8 cellular contexts compared by ENCODE assay signal in the genomic region with DNA sequence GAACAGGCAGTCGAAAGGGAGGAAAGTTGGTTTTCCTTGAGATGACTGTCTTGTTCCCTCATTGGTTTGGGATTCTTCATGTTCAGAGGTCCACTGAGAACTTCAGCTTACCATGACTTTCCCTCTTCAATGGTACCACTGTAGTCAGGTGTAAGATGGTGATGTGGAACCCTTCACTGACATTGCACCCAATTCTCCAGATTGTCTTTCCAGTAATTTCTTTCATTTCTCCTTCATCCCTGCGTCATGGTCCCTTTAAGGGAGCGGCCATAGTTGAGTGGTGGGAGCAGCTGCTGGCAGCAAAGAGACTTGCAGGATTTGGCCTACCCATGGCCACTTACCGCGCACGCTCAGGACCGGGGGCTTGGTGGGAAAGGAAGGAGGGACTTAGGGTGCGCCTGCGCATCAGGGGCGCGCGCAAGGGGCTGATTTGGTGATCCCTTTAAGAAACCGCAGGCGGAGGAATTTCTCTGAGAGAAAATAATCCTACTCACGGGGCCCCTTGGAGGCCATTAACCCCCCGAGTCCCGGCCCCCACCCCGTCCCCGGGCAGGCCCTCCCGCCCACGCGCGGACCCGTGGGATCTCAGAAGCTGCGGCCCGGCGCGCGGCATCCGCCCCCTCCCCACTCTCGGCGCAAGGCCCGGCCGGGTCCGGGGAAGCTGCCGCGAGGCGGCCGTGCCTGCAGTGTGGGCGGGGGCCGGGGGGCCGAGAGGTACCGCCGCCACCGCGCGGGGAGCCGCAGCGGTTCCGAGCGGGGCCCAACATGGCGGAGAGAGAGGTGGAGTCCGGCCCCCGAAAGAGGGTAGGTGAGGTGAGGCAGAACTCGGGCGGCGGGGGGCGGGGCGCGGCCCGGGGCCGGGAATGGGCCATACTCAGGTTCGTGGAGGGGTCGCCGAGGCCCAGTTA. TPM values are rescaled to one million over a fixed set of nuclear protein-coding genes. Genes with fewer than 3 reads are reported as not detected.
DNase-seq lines count a peak whose midpoint lies in the region; ATAC-seq and TF ChIP-seq lines count a peak whose summit lies in the region.

Gene ZMYM4, plus strand, starts transcription at position 428 of the 908 bp plus-strand sequence. Its CDS starts 338 bp downstream, at position 766.

- CTCF ChIA-PET in activated CD4-positive, alpha-beta memory T cell treated with anti-CD3 and anti-CD28 coated beads for 36 hours (lab: Charles Lee): no interaction called here

- ATAC-seq in GM19328 (IDR thresholded peaks at IDR 0.05; ENCODE audit: unreplicated experiment) (peak; percentile 69), HG03521 (IDR thresholded peaks at IDR 0.05; ENCODE audit: unreplicated experiment) (peak; percentile 86), right lobe of liver (peak; percentile 93 to 98 (median 96))

- peak within 1 kb of the TSS; percentile 94 to 99 (median 97) for H3K9ac ChIP-seq in BLaER1 treated with 17β-estradiol and CSF1 and Interleukin-3, amounts not matched to agents 10 nM and 100 nM
- peak within 1 kb of the TSS; percentile 45 to 80 for H3K9ac ChIP-seq in duodenal mucosa (ENCODE audit: low read depth in 1 of 2, low read length in 2 of 2)

- POLR2A ChIA-PET in activated CD4-positive, alpha-beta memory T cell treated with anti-CD3 and anti-CD28 coated beads for 36 hours (lab: Charles Lee): interaction anchor here (0.8 to 1.0 kb wide), 2 partner anchors 87 to 288 kb away, joined by 3 read pairs; no protein-coding TSS in a partner anchor

- peak within 1 kb of the TSS; percentile 87 for H3K4me3 Mint-ChIP-seq in activated CD4-positive, alpha-beta memory T cell treated with anti-CD3 and anti-CD28 coated beads for 36 hours

- H3K27ac Mint-ChIP-seq in activated CD4-positive, alpha-beta memory T cell treated with anti-CD3 and anti-CD28 coated beads for 36 hours: peak within 1 kb of the TSS; percentile 90

- peak; percentile 74 for DNase-seq in NCI-H748 treated with DMSO at 0.1 percent for 48 hours (lab: John Stamatoyannopoulos, UW)
- peak; percentile 94 for DNase-seq in activated CD4-positive, alpha-beta memory T cell treated with anti-CD3 and anti-CD28 coated beads for 36 hours
- peak; percentile 89 to 93 (median 92) for DNase-seq in right lobe of liver
- DNase-seq in stimulated activated CD4-positive, alpha-beta T cell treated with anti-CD3 and anti-CD28 coated beads, Interleukin-4, amount 100 ng/mL, for 4 hours: peak; percentile 83 to 89

- H3K4me3 ChIP-seq in BLaER1 treated with 17β-estradiol and CSF1 and Interleukin-3, amounts not matched to agents 10 nM and 100 nM: peak within 1 kb of the TSS; percentile 82 to 91 (median 87)
- peak within 1 kb of the TSS; percentile 65 to 88 for H3K4me3 ChIP-seq in duodenal mucosa (ENCODE audit: low read depth in 1 of 2, low read length in 2 of 2)
- peak within 1 kb of the TSS; percentile 74 to 86 (median 84) for H3K4me3 ChIP-seq in right lobe of liver

- H3K27ac ChIP-seq in BLaER1 treated with 17β-estradiol and CSF1 and Interleukin-3, amounts not matched to agents 10 nM and 100 nM: peak within 1 kb of the TSS; percentile 93 to 98 (median 96)
- H3K27ac ChIP-seq in duodenal mucosa (ENCODE audit: low read depth, low read length) (peak within 1 kb of the TSS; percentile 62), right lobe of liver (peak within 1 kb of the TSS; percentile 73 to 85 (median 79))

- peaks cover 24 to 39% (median 30%) of the 10 kb centered on the region in 10 experiments for H3K4me1 ChIP-seq in BLaER1 treated with 17β-estradiol and CSF1 and Interleukin-3, amounts not matched to agents 10 nM and 100 nM
- peaks cover 19 to 25% of the 10 kb centered on the region in 2 donors for H3K4me1 ChIP-seq in duodenal mucosa (ENCODE audit: control insufficient read depth in 1 of 2, insufficient read depth in 2 of 2, low read length in 2 of 2)
- peaks cover 0 to 3% (median 0%) of the 10 kb centered on the region in 4 donors for H3K4me1 ChIP-seq in right lobe of liver

- TF ChIP-seq CTCF in right lobe of liver (IDR thresholded peaks at IDR 0.05): peak in 2 of 4 donors; percentile 9 to 23

- peak; percentile 25 for TF ChIP-seq POLR2A in right lobe of liver (IDR thresholded peaks at IDR 0.05)

- H3K4me1 Mint-ChIP-seq in activated CD4-positive, alpha-beta memory T cell treated with anti-CD3 and anti-CD28 coated beads for 36 hours (ENCODE audit: low read depth): peaks cover 27% of the 10 kb centered on the region

- no peaks in the 10 kb centered on the region for H3K27me3 ChIP-seq in BLaER1 treated with 17β-estradiol and CSF1 and Interleukin-3, amounts not matched to agents 10 nM and 100 nM
- no peaks in the 10 kb centered on the region for H3K27me3 ChIP-seq in duodenal mucosa (ENCODE audit: control insufficient read depth in 1 of 2, insufficient read depth in 2 of 2, low read length in 2 of 2)
- H3K27me3 ChIP-seq in right lobe of liver: no peaks in the 10 kb centered on the region

- H3K9me3 Mint-ChIP-seq in activated CD4-positive, alpha-beta memory T cell treated with anti-CD3 and anti-CD28 coated beads for 36 hours: no peaks in the 10 kb centered on the region

- H3K4me2 ChIP-seq in BLaER1 treated with 17β-estradiol and CSF1 and Interleukin-3, amounts not matched to agents 10 nM and 100 nM: peak within 1 kb of the TSS; percentile 77 to 98 (median 86)

- H3K27me3 Mint-ChIP-seq in activated CD4-positive, alpha-beta memory T cell treated with anti-CD3 and anti-CD28 coated beads for 36 hours: peaks cover 3% of the 10 kb centered on the region

- no peaks in the 10 kb centered on the region for H3K36me3 Mint-ChIP-seq in activated CD4-positive, alpha-beta memory T cell treated with anti-CD3 and anti-CD28 coated beads for 36 hours

- WGBS in right lobe of liver (ENCODE audit: insufficient coverage, low coverage, low lambda C conversion rate, missing lambda C conversion rate): 5% methylated on average over 19 of the region's 65 CpGs

- peaks cover 9 to 33% (median 20%) of the 10 kb centered on the region in 11 experiments; a peak in 19 of 22 replicates for H3K36me3 ChIP-seq in BLaER1 treated with 17β-estradiol and CSF1 and Interleukin-3, amounts not matched to agents 10 nM and 100 nM
- H3K36me3 ChIP-seq in duodenal mucosa (ENCODE audit: control insufficient read depth in 1 of 2, insufficient read depth in 2 of 2, low read length in 2 of 2) (no peaks in the 10 kb centered on the region), right lobe of liver (no peaks in the 10 kb centered on the region)

- peaks cover 0 to 38% (median 24%) of the 10 kb centered on the region in 11 experiments; a peak in 14 of 22 replicates for H4K20me1 ChIP-seq in BLaER1 treated with 17β-estradiol and CSF1 and Interleukin-3, amounts not matched to agents 10 nM and 100 nM

- intact Hi-C loops in activated CD4-positive, alpha-beta memory T cell treated with anti-CD3 and anti-CD28 coated beads for 36 hours (cut with micrococcal nuclease): loop anchor here (2.0 kb wide), 1 partner anchor 76 kb away; the partner anchor contains the start of gene SFPQ
- intact Hi-C loops in right lobe of liver (cut with DNase I): no loop called here

- H3K9me3 ChIP-seq in BLaER1 treated with 17β-estradiol and CSF1 and Interleukin-3, amounts not matched to agents 10 nM and 100 nM (replicated peaks in 1 of 11): peaks cover 0 to 7% (median 0%) of the 10 kb centered on the region in 11 experiments; a peak in 2 of 22 replicates
- H3K9me3 ChIP-seq in duodenal mucosa (ENCODE audit: control insufficient read depth in 1 of 2, low read length in 2 of 2) (no peaks in the 10 kb centered on the region), right lobe of liver (no peaks in the 10 kb centered on the region)

RNA-seq across cellular contexts. Expression of gene ZMYM4, which starts in this region (rescaled TPM):
- total RNA-seq in activated CD4-positive, alpha-beta memory T cell treated with anti-CD3 and anti-CD28 coated beads for 36 hours: 10 to 100 TPM; 27.2 to 27.4 TPM
- 10 to 100 TPM; 13.3 to 20.4 (median 17.1) TPM for total RNA-seq in right lobe of liver

Comparison
In these comparisons a context has a peak if more than half of its experiments do, and no peak if none do; other contexts are left out.
1. Peak in every context shown above with its lines: DNase-seq, ATAC-seq, H3K4me3 ChIP-seq and H3K27ac ChIP-seq.